1 cellular context compared by ENCODE assay signal in genomic region chr5:96869372-96869641, GRCh38.
TF ChIP-seq lines count a peak whose summit lies in the region.

No MANE protein-coding gene starts in this region.

TF ChIP-seq in SK-N-SH, 30 proteins besides CTCF, POLR2A, EP300 and RAD21:
- TF ChIP-seq SIN3A (IDR thresholded peaks at IDR 0.05; ENCODE audit: borderline replicate concordance, low read depth, low read length) (no peak), USF1 (IDR thresholded peaks at IDR 0.05; ENCODE audit: borderline replicate concordance, low read depth) (no peak), FOSL2 (IDR thresholded peaks at IDR 0.05; ENCODE audit: borderline replicate concordance, low read depth) (no peak), IRF3 (IDR thresholded peaks at IDR 0.05; ENCODE audit: low read depth, low read length) (no peak), SMC3 (IDR thresholded peaks at IDR 0.05; ENCODE audit: low read depth, low read length) (no peak), NRF1 (IDR thresholded peaks at IDR 0.05; ENCODE audit: low read depth, low read length) (no peak), REST (IDR thresholded peaks at IDR 0.05; ENCODE audit: low read depth, low read length) (no peak), JUND (IDR thresholded peaks at IDR 0.05) (no peak), NFIC (IDR thresholded peaks at IDR 0.05; ENCODE audit: borderline replicate concordance) (no peak), EZH2phosphoT487 (IDR thresholded peaks at IDR 0.05; ENCODE audit: borderline replicate concordance, low read depth) (no peak), USF2 (IDR thresholded peaks at IDR 0.05; ENCODE audit: borderline replicate concordance, low read depth, low read length) (no peak), TEAD4 (IDR thresholded peaks at IDR 0.05; ENCODE audit: borderline replicate concordance, insufficient read depth) (no peak), YY1 (IDR thresholded peaks at IDR 0.05; ENCODE audit: low read depth) (no peak), FOXM1 (IDR thresholded peaks at IDR 0.05; ENCODE audit: low read depth) (no peak), CHD2 (IDR thresholded peaks at IDR 0.05; ENCODE audit: low read length, partially characterized antibody) (no peak)
- TF ChIP-seq, protein P1, sequence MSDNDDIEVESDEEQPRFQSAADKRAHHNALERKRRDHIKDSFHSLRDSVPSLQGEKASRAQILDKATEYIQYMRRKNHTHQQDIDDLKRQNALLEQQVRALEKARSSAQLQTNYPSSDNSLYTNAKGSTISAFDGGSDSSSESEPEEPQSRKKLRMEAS (IDR thresholded peaks at IDR 0.05; ENCODE audit: low read depth), result no peak
